ENCODE assay signal across 14 cellular contexts in the genomic region with DNA sequence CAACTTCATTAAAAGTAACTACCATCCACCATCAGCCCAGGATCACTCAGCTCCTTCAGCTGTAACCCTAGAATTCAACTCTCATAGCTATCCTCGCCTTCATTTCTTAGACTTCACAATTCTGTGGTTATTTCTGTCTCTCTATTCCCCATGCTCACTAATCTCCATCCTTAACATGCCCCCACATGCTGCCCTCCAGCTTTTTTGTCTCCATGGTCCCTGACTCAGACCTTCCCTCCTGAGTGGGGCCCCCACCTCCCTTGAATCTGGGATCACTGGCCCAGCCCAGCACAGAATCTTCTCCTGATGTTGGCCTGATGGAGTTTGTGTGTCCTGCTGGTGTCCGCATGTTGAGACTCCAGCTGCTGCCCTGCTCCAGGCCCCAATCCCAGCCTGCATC. TPM values are rescaled to one million over a fixed set of nuclear protein-coding genes. Genes with fewer than 3 reads are reported as not detected.
DNase-seq lines count a peak whose midpoint lies in the region; ATAC-seq, FAIRE-seq and TF ChIP-seq lines count a peak whose summit lies in the region.
"Had no signal": no experiment of that assay in that cellular context is flagged by ENCODE, and none has a peak within 500 bp of the region (broad histone marks: within the 10 kb centered on the region; RNA-seq: fewer than 3 reads in every experiment).

No MANE protein-coding gene starts in this region.

- intact Hi-C loops in CD14-positive monocyte (cut with micrococcal nuclease) = no loop called here
- intact Hi-C loops in HCT116 (cut with micrococcal nuclease) = no loop called here
- intact Hi-C loops in naive thymus-derived CD4-positive, alpha-beta T cell (cut with micrococcal nuclease) = no loop called here

- no peaks in the 10 kb centered on the region for H3K9me2 ChIP-seq in HCT116 (ENCODE audit: insufficient read depth)

- H3K36me3 Mint-ChIP-seq in CD14-positive monocyte = peaks cover 6 to 10% of the 10 kb centered on the region in 2 donors
- H3K36me3 Mint-ChIP-seq in activated naive CD8-positive, alpha-beta T cell treated with anti-CD3 and anti-CD28 coated beads, Interleukin-2, amount 50 U/mL, for 24 hours (ENCODE audit: low read depth) = no peaks in the 10 kb centered on the region
- H3K36me3 Mint-ChIP-seq in naive thymus-derived CD4-positive, alpha-beta T cell = peaks cover 0 to 4% (median 0%) of the 10 kb centered on the region in 5 donors

- no peak for ATAC-seq in HCT116
- ATAC-seq in activated naive CD8-positive, alpha-beta T cell treated with anti-CD3 and anti-CD28 coated beads, Interleukin-2, amount 50 U/mL, for 24 hours = no peak
- no peak for ATAC-seq in naive thymus-derived CD4-positive, alpha-beta T cell
- no peak for ATAC-seq in HG03097 (IDR thresholded peaks at IDR 0.05; ENCODE audit: low FRiP score, unreplicated experiment)
- no peak for ATAC-seq in GM18502 (IDR thresholded peaks at IDR 0.05; ENCODE audit: poor library complexity, unreplicated experiment)

- no peak overlapping the region for H2AFZ ChIP-seq in HCT116 (ENCODE audit: low read depth, low read length, poor library complexity, severe bottlenecking)

- no peak for TF ChIP-seq CTCF in CD14-positive monocyte (IDR thresholded peaks at IDR 0.05)
- no peak for TF ChIP-seq CTCF in HCT116 (IDR thresholded peaks at IDR 0.05 in 2 of 3, conservative IDR thresholded peaks at IDR 0.05 in 1 of 3; ENCODE audit: borderline replicate concordance in 1 of 3, insufficient read depth in 1 of 3, low read depth in 2 of 3, low read length in 2 of 3)

- no peaks in the 10 kb centered on the region for H4K20me1 ChIP-seq in HCT116 (ENCODE audit: insufficient read depth)

- TF ChIP-seq RAD21 in HCT116 (IDR thresholded peaks at IDR 0.05; ENCODE audit: low read depth) = no peak

- peaks cover 12 to 19% of the 10 kb centered on the region in 2 experiments for H3K4me1 ChIP-seq in HCT116 (ENCODE audit: control insufficient read depth in 1 of 2, insufficient read depth in 2 of 2, low read length in 2 of 2)
- peaks cover 0 to 6% of the 10 kb centered on the region in 2 donors for H3K4me1 ChIP-seq in naive thymus-derived CD4-positive, alpha-beta T cell (ENCODE audit: control insufficient read depth in 2 of 2, insufficient read depth in 2 of 2, low read length in 2 of 2)

- H3K4me2 ChIP-seq in HCT116 (ENCODE audit: low read length) = peak overlapping the region; percentile 88

- TF ChIP-seq POLR2A in HCT116 (IDR thresholded peaks at IDR 0.05; ENCODE audit: borderline replicate concordance, extremely low read depth, insufficient read depth, insufficient read length) (no peak), H54 (IDR thresholded peaks at IDR 0.05; ENCODE audit: low read depth, low read length) (no peak)

- FAIRE-seq in H54 (lab: Jason Lieb, UNC) = no peak
- FAIRE-seq: D721Med, endometrium had no signal

- peaks cover 0 to 15% (median 2%) of the 10 kb centered on the region in 7 donors for H3K9me3 Mint-ChIP-seq in CD14-positive monocyte
- H3K9me3 Mint-ChIP-seq in activated naive CD8-positive, alpha-beta T cell treated with anti-CD3 and anti-CD28 coated beads, Interleukin-2, amount 50 U/mL, for 24 hours = no peaks in the 10 kb centered on the region
- H3K9me3 Mint-ChIP-seq in naive thymus-derived CD4-positive, alpha-beta T cell = peaks cover 0 to 1% (median 0%) of the 10 kb centered on the region in 11 donors

- H3K4me3 Mint-ChIP-seq in CD14-positive monocyte = peak overlapping the region; percentile 69 to 82
- peak overlapping the region; percentile 60 for H3K4me3 Mint-ChIP-seq in activated naive CD8-positive, alpha-beta T cell treated with anti-CD3 and anti-CD28 coated beads, Interleukin-2, amount 50 U/mL, for 24 hours
- H3K4me3 Mint-ChIP-seq in naive thymus-derived CD4-positive, alpha-beta T cell = peak overlapping the region; percentile 12 to 85 (median 68)

- peak overlapping the region in 1 of 7 donors; percentile 26 for H3K27ac Mint-ChIP-seq in CD14-positive monocyte
- peak overlapping the region; percentile 32 for H3K27ac Mint-ChIP-seq in activated naive CD8-positive, alpha-beta T cell treated with anti-CD3 and anti-CD28 coated beads, Interleukin-2, amount 50 U/mL, for 24 hours
- peak overlapping the region in 2 of 9 donors; percentile 2 to 16 for H3K27ac Mint-ChIP-seq in naive thymus-derived CD4-positive, alpha-beta T cell

- RAD21 ChIA-PET in HCT116 (lab: Charles Lee; ENCODE audit: low non-redundant PET in 1 of 2, low total read pairs in 2 of 2, uncharacterized antibody in 2 of 2, unreplicated experiment in 2 of 2) = no interaction called here

- H3K9ac ChIP-seq in HCT116 (ENCODE audit: low read length) = no peak overlapping the region

- H3K27me3 Mint-ChIP-seq in CD14-positive monocyte (ENCODE audit: low read depth in 3 of 3) = peaks cover 65 to 67% (median 65%) of the 10 kb centered on the region in 3 donors
- H3K27me3 Mint-ChIP-seq in activated naive CD8-positive, alpha-beta T cell treated with anti-CD3 and anti-CD28 coated beads, Interleukin-2, amount 50 U/mL, for 24 hours = peaks cover 57% of the 10 kb centered on the region
- peaks cover 52 to 73% (median 57%) of the 10 kb centered on the region in 5 donors for H3K27me3 Mint-ChIP-seq in naive thymus-derived CD4-positive, alpha-beta T cell

- no peak overlapping the region for H3K27ac ChIP-seq in HCT116 (ENCODE audit: low read depth, low read length)
- no peak overlapping the region for H3K27ac ChIP-seq in naive thymus-derived CD4-positive, alpha-beta T cell (ENCODE audit: low read depth, low read length)

- no peaks in the 10 kb centered on the region for H3K79me2 ChIP-seq in HCT116 (ENCODE audit: insufficient read depth, low read length)

- H3K27me3 ChIP-seq in HCT116 (ENCODE audit: insufficient read depth, low read length) = no peaks in the 10 kb centered on the region
- H3K27me3 ChIP-seq in naive thymus-derived CD4-positive, alpha-beta T cell (ENCODE audit: control insufficient read depth in 2 of 2, insufficient read depth in 2 of 2, low read length in 2 of 2) = peaks cover 9 to 19% of the 10 kb centered on the region in 2 donors

- peaks cover 18% of the 10 kb centered on the region for H3K4me1 Mint-ChIP-seq in CD14-positive monocyte
- peaks cover 21% of the 10 kb centered on the region for H3K4me1 Mint-ChIP-seq in activated naive CD8-positive, alpha-beta T cell treated with anti-CD3 and anti-CD28 coated beads, Interleukin-2, amount 50 U/mL, for 24 hours
- peaks cover 15 to 27% (median 22%) of the 10 kb centered on the region in 7 donors for H3K4me1 Mint-ChIP-seq in naive thymus-derived CD4-positive, alpha-beta T cell

- H3K36me3 ChIP-seq in HCT116 (ENCODE audit: control insufficient read depth in 1 of 2, insufficient read depth in 2 of 2, low read length in 2 of 2) = no peaks in the 10 kb centered on the region
- H3K36me3 ChIP-seq in naive thymus-derived CD4-positive, alpha-beta T cell (ENCODE audit: control insufficient read depth in 2 of 3, insufficient read depth in 3 of 3, low read length in 3 of 3) = no peaks in the 10 kb centered on the region

- no TSS peak for BruUV-seq in HCT116 (replicated peaks; lab: Mats Ljungman, UMichigan)

- DNase-seq in CD14-positive monocyte (ENCODE audit: low spot score) (no peak), HCT116 (ENCODE audit: low read depth, low spot score) (no peak), H54 (ENCODE audit: insufficient read length, low spot score) (no peak), NCI-H82 treated with DMSO at 0.1 percent for 48 hours (lab: John Stamatoyannopoulos, UW; ENCODE audit: unreplicated experiment) (no peak)
- no peak for DNase-seq in activated naive CD8-positive, alpha-beta T cell treated with anti-CD3 and anti-CD28 coated beads, Interleukin-2, amount 50 U/mL, for 24 hours
- no peak for DNase-seq in naive thymus-derived CD4-positive, alpha-beta T cell
- DNase-seq: activated CD4-positive, alpha-beta T cell treated with anti-CD3 and anti-CD28 coated beads, Interleukin-2, amount 50 U/mL, for 4 hours; KG1; NCI-H2081; stimulated activated CD4-positive, alpha-beta T cell treated with anti-CD3 and anti-CD28 coated beads, Interleukin-4, amount 100 ng/mL, for 1 hour had no signal

- POLR2A ChIA-PET in HCT116 (lab: Charles Lee) = no interaction called here
- POLR2A ChIA-PET in naive thymus-derived CD4-positive, alpha-beta T cell (lab: Charles Lee) = no interaction called here

- peak overlapping the region in 1 of 2 experiments; percentile 56; a peak in 3 of 4 replicates for H3K4me3 ChIP-seq in HCT116 (replicated peaks in 1 of 2; ENCODE audit: low read depth in 1 of 2, low read length in 2 of 2)
- no peak overlapping the region for H3K4me3 ChIP-seq in naive thymus-derived CD4-positive, alpha-beta T cell (ENCODE audit: low read length)

- H3K9me3 ChIP-seq in HCT116 (ENCODE audit: control insufficient read depth in 1 of 2, insufficient read depth in 1 of 2, low read depth in 1 of 2, low read length in 2 of 2) = no peaks in the 10 kb centered on the region
- H3K9me3 ChIP-seq in naive thymus-derived CD4-positive, alpha-beta T cell (ENCODE audit: control insufficient read depth in 2 of 3, low read length in 3 of 3) = no peaks in the 10 kb centered on the region

- CTCF ChIA-PET in HCT116 (lab: Charles Lee) = no interaction called here
- CTCF ChIA-PET in naive thymus-derived CD4-positive, alpha-beta T cell (lab: Charles Lee) = no interaction called here

TF ChIP-seq in HCT116, 20 proteins besides CTCF, POLR2A, EP300 and RAD21 (continues in another document):
- no peak for TF ChIP-seq ZFX (IDR thresholded peaks at IDR 0.05)
- TF ChIP-seq, protein P1, sequence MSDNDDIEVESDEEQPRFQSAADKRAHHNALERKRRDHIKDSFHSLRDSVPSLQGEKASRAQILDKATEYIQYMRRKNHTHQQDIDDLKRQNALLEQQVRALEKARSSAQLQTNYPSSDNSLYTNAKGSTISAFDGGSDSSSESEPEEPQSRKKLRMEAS (IDR thresholded peaks at IDR 0.05) = no peak

RNA-seq across cellular contexts. Expression of a gene that starts 41.7 kb away (rescaled TPM):
- 1 to 10 TPM in 1 of 2 donors, under 1 TPM in 1; 0.85 to 1.2 TPM for polyA plus RNA-seq in CD14-positive monocyte
- total RNA-seq in HCT116 (2021; ENCODE audit: unreplicated experiment) = 12.7 TPM
- 10.2 and 10.8 TPM in 2 replicates for polyA plus RNA-seq in HCT116 (2012)
- total RNA-seq in naive thymus-derived CD4-positive, alpha-beta T cell = 10 to 100 TPM in 3 of 5 experiments, 1 to 10 TPM in 2; 7.3 to 12.5 (median 10.8) TPM
- polyA plus RNA-seq in naive thymus-derived CD4-positive, alpha-beta T cell = 1 to 10 TPM in 1 of 2 donors, under 1 TPM in 1; 0.83 to 1.4 TPM

RNA-seq across cellular contexts. Expression of a gene that starts 52.4 kb away (rescaled TPM):
- polyA plus RNA-seq in CD14-positive monocyte = 10 to 100 TPM; 30.8 to 37.3 TPM
- 18.6 TPM for total RNA-seq in HCT116 (2021; ENCODE audit: unreplicated experiment)
- 21.1 and 21.2 TPM in 2 replicates for polyA plus RNA-seq in HCT116 (2012)
- 10 to 100 TPM; 22.4 to 37.3 (median 33.3) TPM for total RNA-seq in naive thymus-derived CD4-positive, alpha-beta T cell
- polyA plus RNA-seq in naive thymus-derived CD4-positive, alpha-beta T cell = 10 to 100 TPM; 37.5 to 44.8 TPM

RNA-seq across cellular contexts. Expression of a gene that starts 56.7 kb away (rescaled TPM):
- polyA plus RNA-seq in CD14-positive monocyte = 1 to 10 TPM; 4.3 to 6.3 TPM
- total RNA-seq in HCT116 (2021; ENCODE audit: unreplicated experiment) = 22.5 TPM
- 12.5 and 15.4 TPM in 2 replicates for polyA plus RNA-seq in HCT116 (2012)
- 10 to 100 TPM; 10.6 to 19.0 (median 15.5) TPM for total RNA-seq in naive thymus-derived CD4-positive, alpha-beta T cell
- polyA plus RNA-seq in naive thymus-derived CD4-positive, alpha-beta T cell = 10 to 100 TPM; 19.3 to 25.9 TPM
